In genomic region chr3:18370672-18371071, GRCh38 we compare ENCODE assay signal across 16 cellular contexts. TPM values are rescaled to one million over a fixed set of nuclear protein-coding genes. Genes with fewer than 3 reads are reported as not detected.
DNase-seq lines count a peak whose midpoint lies in the region; ATAC-seq and TF ChIP-seq lines count a peak whose summit lies in the region.
"Had no signal": no experiment of that assay in that cellular context is flagged by ENCODE, and none has a peak within 500 bp of the region (broad histone marks: within the 10 kb centered on the region; RNA-seq: fewer than 3 reads in every experiment).

No MANE protein-coding gene starts in this region.

- no peak for TF ChIP-seq CTCF in activated CD8-positive, alpha-beta T cell treated with anti-CD3 and anti-CD28 coated beads for 36 hours (IDR thresholded peaks at IDR 0.05)
- no peak for TF ChIP-seq CTCF in heart right ventricle (IDR thresholded peaks at IDR 0.05)

- H3K27ac Mint-ChIP-seq in activated CD8-positive, alpha-beta T cell treated with anti-CD3 and anti-CD28 coated beads for 36 hours, result peak overlapping the region; percentile 83
- H3K27ac Mint-ChIP-seq in activated CD8-positive, alpha-beta T cell treated with anti-CD3 and anti-CD28 coated beads, Interleukin-2, amount 10 ng/mL, durations not matched to agents 7 days and 5 days, result no peak overlapping the region
- peak overlapping the region; percentile 46 for H3K27ac Mint-ChIP-seq in activated T-helper 2 cell treated with anti-CD3 and anti-CD28 coated beads, Interferon-gamma antibody, Interleukin-2, Interleukin-4, amounts not matched to agents 10 μg/mL and 5 μg/mL and 100 μg/mL, durations not matched to agents 14 hours and 24 hours and 36 hours
- H3K27ac Mint-ChIP-seq: H9 had no signal

- WGBS in heart right ventricle, 2 donors, result 91 to 96% methylated on average over 7 of the region's 7 CpGs

- no peaks in the 10 kb centered on the region for H3K9me3 ChIP-seq in heart right ventricle
- H3K9me3 ChIP-seq: psoas muscle, SJSA1, vagina had no signal

- no peak overlapping the region for H3K4me3 ChIP-seq in heart right ventricle
- H3K4me3 ChIP-seq: psoas muscle, SJSA1, vagina had no signal

- intact Hi-C loops in activated CD8-positive, alpha-beta T cell treated with anti-CD3 and anti-CD28 coated beads for 36 hours (cut with micrococcal nuclease), result no loop called here
- intact Hi-C loops in activated T-helper 2 cell treated with anti-CD3 and anti-CD28 coated beads, Interferon-gamma antibody, Interleukin-2, Interleukin-4, amounts not matched to agents 10 μg/mL and 5 μg/mL and 100 μg/mL, durations not matched to agents 14 hours and 24 hours and 36 hours (cut with micrococcal nuclease), result no loop called here
- intact Hi-C loops in heart right ventricle (cut with DNase I), result no loop called here

- H3K27me3 ChIP-seq in heart right ventricle, result no peaks in the 10 kb centered on the region
- H3K27me3 ChIP-seq: foreskin keratinocyte, SJSA1, vagina had no signal

- DNase-seq in activated CD8-positive, alpha-beta T cell treated with anti-CD3 and anti-CD28 coated beads for 36 hours, result no peak
- no peak for DNase-seq in activated CD8-positive, alpha-beta T cell treated with anti-CD3 and anti-CD28 coated beads, Interleukin-2, amount 10 ng/mL, durations not matched to agents 7 days and 5 days
- DNase-seq in NCI-H1105 (lab: John Stamatoyannopoulos, UW) (peak; percentile 22), heart right ventricle (no peak), globus pallidus (ENCODE audit: low spot score) (no peak)
- no peak for DNase-seq in activated T-helper 2 cell treated with anti-CD3 and anti-CD28 coated beads, Interferon-gamma antibody, Interleukin-2, Interleukin-4, amounts not matched to agents 10 μg/mL and 5 μg/mL and 100 μg/mL, durations not matched to agents 14 hours and 24 hours and 36 hours (ENCODE audit: low spot score)
- DNase-seq in stimulated activated naive CD8-positive, alpha-beta T cell treated with anti-CD3 and anti-CD28 coated beads, Interleukin-15, Interleukin-2, amounts not matched to agents 100 U/mL and 50 U/mL, for 24 hours, result no peak
- DNase-seq: foreskin keratinocyte, GF-D8, H9, left ventricle myocardium superior, psoas muscle had no signal

- H3K9me3 Mint-ChIP-seq in activated CD8-positive, alpha-beta T cell treated with anti-CD3 and anti-CD28 coated beads for 36 hours, result no peaks in the 10 kb centered on the region
- H3K9me3 Mint-ChIP-seq in activated CD8-positive, alpha-beta T cell treated with anti-CD3 and anti-CD28 coated beads, Interleukin-2, amount 10 ng/mL, durations not matched to agents 7 days and 5 days (ENCODE audit: insufficient read depth), result no peaks in the 10 kb centered on the region
- H3K9me3 Mint-ChIP-seq in activated T-helper 2 cell treated with anti-CD3 and anti-CD28 coated beads, Interferon-gamma antibody, Interleukin-2, Interleukin-4, amounts not matched to agents 10 μg/mL and 5 μg/mL and 100 μg/mL, durations not matched to agents 14 hours and 24 hours and 36 hours, result no peaks in the 10 kb centered on the region
- H3K9me3 Mint-ChIP-seq: central memory CD8-positive, alpha-beta T cell; H9 had no signal

- CTCF ChIA-PET in activated CD8-positive, alpha-beta T cell treated with anti-CD3 and anti-CD28 coated beads for 36 hours (lab: Charles Lee), result no interaction called here
- CTCF ChIA-PET in activated CD8-positive, alpha-beta T cell treated with anti-CD3 and anti-CD28 coated beads, Interleukin-2, amount 10 ng/mL, durations not matched to agents 7 days and 5 days (lab: Charles Lee), result no interaction called here

- peak overlapping the region; percentile 24 for H3K4me3 Mint-ChIP-seq in activated CD8-positive, alpha-beta T cell treated with anti-CD3 and anti-CD28 coated beads for 36 hours
- H3K4me3 Mint-ChIP-seq in activated CD8-positive, alpha-beta T cell treated with anti-CD3 and anti-CD28 coated beads, Interleukin-2, amount 10 ng/mL, durations not matched to agents 7 days and 5 days, result no peak overlapping the region
- no peak overlapping the region for H3K4me3 Mint-ChIP-seq in activated T-helper 2 cell treated with anti-CD3 and anti-CD28 coated beads, Interferon-gamma antibody, Interleukin-2, Interleukin-4, amounts not matched to agents 10 μg/mL and 5 μg/mL and 100 μg/mL, durations not matched to agents 14 hours and 24 hours and 36 hours (ENCODE audit: low read depth)
- H3K4me3 Mint-ChIP-seq: central memory CD8-positive, alpha-beta T cell; H9 had no signal

- no peaks in the 10 kb centered on the region for H3K27me3 Mint-ChIP-seq in activated CD8-positive, alpha-beta T cell treated with anti-CD3 and anti-CD28 coated beads for 36 hours
- H3K27me3 Mint-ChIP-seq in activated CD8-positive, alpha-beta T cell treated with anti-CD3 and anti-CD28 coated beads, Interleukin-2, amount 10 ng/mL, durations not matched to agents 7 days and 5 days (ENCODE audit: low read depth), result no peaks in the 10 kb centered on the region
- H3K27me3 Mint-ChIP-seq in activated T-helper 2 cell treated with anti-CD3 and anti-CD28 coated beads, Interferon-gamma antibody, Interleukin-2, Interleukin-4, amounts not matched to agents 10 μg/mL and 5 μg/mL and 100 μg/mL, durations not matched to agents 14 hours and 24 hours and 36 hours (ENCODE audit: low read depth), result no peaks in the 10 kb centered on the region
- H3K27me3 Mint-ChIP-seq: central memory CD8-positive, alpha-beta T cell had no signal

- peaks cover 85% of the 10 kb centered on the region for H3K36me3 Mint-ChIP-seq in activated CD8-positive, alpha-beta T cell treated with anti-CD3 and anti-CD28 coated beads for 36 hours (ENCODE audit: low read depth)
- peaks cover 93% of the 10 kb centered on the region for H3K36me3 Mint-ChIP-seq in activated CD8-positive, alpha-beta T cell treated with anti-CD3 and anti-CD28 coated beads, Interleukin-2, amount 10 ng/mL, durations not matched to agents 7 days and 5 days (ENCODE audit: low read depth)
- peaks cover 97% of the 10 kb centered on the region for H3K36me3 Mint-ChIP-seq in activated T-helper 2 cell treated with anti-CD3 and anti-CD28 coated beads, Interferon-gamma antibody, Interleukin-2, Interleukin-4, amounts not matched to agents 10 μg/mL and 5 μg/mL and 100 μg/mL, durations not matched to agents 14 hours and 24 hours and 36 hours (ENCODE audit: low read depth)

- POLR2A ChIA-PET in activated CD8-positive, alpha-beta T cell treated with anti-CD3 and anti-CD28 coated beads for 36 hours (lab: Charles Lee), result no interaction called here
- POLR2A ChIA-PET in activated CD8-positive, alpha-beta T cell treated with anti-CD3 and anti-CD28 coated beads, Interleukin-2, amount 10 ng/mL, durations not matched to agents 7 days and 5 days (lab: Charles Lee), result no interaction called here

- ATAC-seq in activated CD8-positive, alpha-beta T cell treated with anti-CD3 and anti-CD28 coated beads for 36 hours, result peak; percentile 26
- ATAC-seq in activated CD8-positive, alpha-beta T cell treated with anti-CD3 and anti-CD28 coated beads, Interleukin-2, amount 10 ng/mL, durations not matched to agents 7 days and 5 days, result no peak
- peak; percentile 35 for ATAC-seq in stimulated activated naive CD8-positive, alpha-beta T cell treated with anti-CD3 and anti-CD28 coated beads, Interleukin-15, Interleukin-2, amounts not matched to agents 100 U/mL and 50 U/mL, for 24 hours
- no peak for ATAC-seq in heart right ventricle
- no peak for ATAC-seq in GM21825 (IDR thresholded peaks at IDR 0.05; ENCODE audit: unreplicated experiment)
- ATAC-seq: foreskin keratinocyte, left ventricle myocardium superior, psoas muscle had no signal

- H3K27ac ChIP-seq in heart right ventricle, result no peak overlapping the region
- H3K27ac ChIP-seq: foreskin keratinocyte, psoas muscle, SJSA1, vagina had no signal

- H3K4me1 ChIP-seq in heart right ventricle, result no peaks in the 10 kb centered on the region
- H3K4me1 ChIP-seq: foreskin keratinocyte, psoas muscle, SJSA1, vagina had no signal

- peaks cover 0 to 74% (median 14%) of the 10 kb centered on the region in 9 donors for H3K36me3 ChIP-seq in heart right ventricle
- H3K36me3 ChIP-seq: SJSA1 had no signal

- H3K4me1 Mint-ChIP-seq in activated CD8-positive, alpha-beta T cell treated with anti-CD3 and anti-CD28 coated beads for 36 hours (ENCODE audit: low read depth), result peaks cover 91% of the 10 kb centered on the region
- H3K4me1 Mint-ChIP-seq in activated CD8-positive, alpha-beta T cell treated with anti-CD3 and anti-CD28 coated beads, Interleukin-2, amount 10 ng/mL, durations not matched to agents 7 days and 5 days (ENCODE audit: low read depth), result peaks cover 78% of the 10 kb centered on the region
- peaks cover 85% of the 10 kb centered on the region for H3K4me1 Mint-ChIP-seq in activated T-helper 2 cell treated with anti-CD3 and anti-CD28 coated beads, Interferon-gamma antibody, Interleukin-2, Interleukin-4, amounts not matched to agents 10 μg/mL and 5 μg/mL and 100 μg/mL, durations not matched to agents 14 hours and 24 hours and 36 hours (ENCODE audit: low read depth)

RNA-seq across cellular contexts. Expression of gene SATB1, which starts 54.5 kb away (rescaled TPM):
- total RNA-seq in activated CD8-positive, alpha-beta T cell treated with anti-CD3 and anti-CD28 coated beads for 36 hours, result 100 to 1,000 TPM; 208 to 213 TPM
- 100 to 1,000 TPM; 268 to 273 TPM for total RNA-seq in activated CD8-positive, alpha-beta T cell treated with anti-CD3 and anti-CD28 coated beads, Interleukin-2, amount 10 ng/mL, durations not matched to agents 7 days and 5 days
- 831 and 866 TPM in 2 replicates for total RNA-seq in activated T-helper 2 cell treated with anti-CD3 and anti-CD28 coated beads, Interferon-gamma antibody, Interleukin-2, Interleukin-4, amounts not matched to agents 10 μg/mL and 5 μg/mL and 100 μg/mL, durations not matched to agents 14 hours and 24 hours and 36 hours
- total RNA-seq in heart right ventricle, result 10 to 100 TPM; 34.2 to 73.7 (median 52.0) TPM
- polyA plus RNA-seq in heart right ventricle, result 10 to 100 TPM in 1 of 2 donors, 1 to 10 TPM in 1; 8.8 to 18.9 TPM

Comparison
In these comparisons a context has a peak if more than half of its experiments do, and no peak if none do; other contexts are left out.
1. ATAC-seq: peak in activated CD8-positive, alpha-beta T cell treated with anti-CD3 and anti-CD28 coated beads for 36 hours (single experiment) and stimulated activated naive CD8-positive, alpha-beta T cell treated with anti-CD3 and anti-CD28 coated beads, Interleukin-15, Interleukin-2, amounts not matched to agents 100 U/mL and 50 U/mL, for 24 hours (single experiment); none in activated CD8-positive, alpha-beta T cell treated with anti-CD3 and anti-CD28 coated beads, Interleukin-2, amount 10 ng/mL, durations not matched to agents 7 days and 5 days (single experiment), heart right ventricle (0 of 8) and GM21825 (single experiment).